8 cellular contexts compared by ENCODE assay signal in genomic region chr2:102301867-102302362, GRCh38. TPM values are rescaled to one million over a fixed set of nuclear protein-coding genes. Genes with fewer than 3 reads are reported as not detected.
DNase-seq lines count a peak whose midpoint lies in the region; ATAC-seq and TF ChIP-seq lines count a peak whose summit lies in the region.

No MANE protein-coding gene starts in this region.

- no peaks in the 10 kb centered on the region for H3K9me3 ChIP-seq in testis

- TF ChIP-seq CTCF in GM06990 (IDR thresholded peaks at IDR 0.05; ENCODE audit: insufficient read depth, low read length, poor library complexity, severe bottlenecking) (peak; percentile 53), testis (IDR thresholded peaks at IDR 0.05) (no peak)

- no peak for TF ChIP-seq POLR2A in testis (IDR thresholded peaks at IDR 0.05)

- no peak overlapping the region for H3K4me3 ChIP-seq in GM06990 (replicated peaks; ENCODE audit: low read depth, low read length)
- H3K4me3 ChIP-seq in testis: no peak overlapping the region

- peak; percentile 36 for DNase-seq in GM06990 (ENCODE audit: extremely low read depth, insufficient read length)
- peak; percentile 79 for DNase-seq in MV-4-11 (lab: John Stamatoyannopoulos, UW)
- peak; percentile 10 for DNase-seq in activated T-cell treated with anti-CD3 and anti-CD28 coated beads for 1 hour (ENCODE audit: low read depth)
- DNase-seq in immature natural killer cell: peak; percentile 38 to 51 (median 48)
- peak; percentile 35 for DNase-seq in testis
- DNase-seq in substantia nigra (lab: John Stamatoyannopoulos, UW): no peak
- no peak for DNase-seq in retina

- no peak overlapping the region for H3K27ac ChIP-seq in testis
- no peak overlapping the region for H3K27ac ChIP-seq in substantia nigra (ENCODE audit: low read depth, low read length, poor library complexity, severe bottlenecking)

- intact Hi-C loops in testis (cut with DNase I; ENCODE audit: low total_unique reads): no loop called here

- H3K4me1 Mint-ChIP-seq in immature natural killer cell: peaks cover 10 to 13% of the 10 kb centered on the region in 2 donors

- H3K36me3 ChIP-seq in GM06990 (ENCODE audit: control insufficient read depth, insufficient read depth, low read length) (no peaks in the 10 kb centered on the region), testis (ENCODE audit: low read depth, missing control alignments) (no peaks in the 10 kb centered on the region)

- H3K4me3 Mint-ChIP-seq in immature natural killer cell: peak overlapping the region; percentile 33 to 69 (median 42)

- no peaks in the 10 kb centered on the region for H3K4me1 ChIP-seq in testis

- no peaks in the 10 kb centered on the region for H3K36me3 Mint-ChIP-seq in immature natural killer cell

- H3K27me3 Mint-ChIP-seq in immature natural killer cell (ENCODE audit: low read depth in 3 of 3): peaks cover 0 to 7% (median 5%) of the 10 kb centered on the region in 3 donors

- peak overlapping the region in 3 of 6 donors; percentile 21 to 36 (median 36) for H3K27ac Mint-ChIP-seq in immature natural killer cell

- ATAC-seq in GM21723 (IDR thresholded peaks at IDR 0.05; ENCODE audit: unreplicated experiment): peak; percentile 99

- H3K27me3 ChIP-seq in GM06990 (replicated peaks; ENCODE audit: control insufficient read depth, insufficient read depth, low read length) (no peaks in the 10 kb centered on the region), testis (no peaks in the 10 kb centered on the region)

- WGBS in testis, 2 donors: 41 to 48% methylated on average over 7 of the region's 7 CpGs

- H3K9me3 Mint-ChIP-seq in immature natural killer cell: no peaks in the 10 kb centered on the region

RNA-seq across cellular contexts. Expression of gene IL1RL1, which starts 9.4 kb away (rescaled TPM):
- polyA plus RNA-seq in immature natural killer cell (1 to 10 TPM in 1 of 3 donors, under 1 TPM in 1, not detected in 1; 0.48 to 1.8 TPM), testis (ENCODE audit: insufficient read depth, low read depth, low replicate concordance) (0.78 TPM)
- 1 to 10 TPM; 1.0 to 5.8 TPM for total RNA-seq in testis

RNA-seq across cellular contexts. Expression of gene IL18R1, which starts 53.7 kb away (rescaled TPM):
- polyA plus RNA-seq in immature natural killer cell (10 to 100 TPM; 32.9 to 49.9 (median 37.4) TPM), testis (ENCODE audit: insufficient read depth, low read depth, low replicate concordance) (1.1 TPM)
- total RNA-seq in testis: 1 to 10 TPM; 1.0 to 2.9 TPM

Comparison
In these comparisons a context has a peak if more than half of its experiments do, and no peak if none do; other contexts are left out.
1. DNase-seq: peak in GM06990 (single experiment), MV-4-11 (single experiment), activated T-cell treated with anti-CD3 and anti-CD28 coated beads for 1 hour (single experiment), immature natural killer cell (3 of 3) and testis (single experiment); none in substantia nigra (0 of 49) and retina (single experiment).
2. RNA of gene IL18R1, which starts 53.7 kb away (polyA plus RNA-seq): 32.9 to 49.9 TPM in immature natural killer cell; 1.1 TPM in testis (single experiment); every median in the first group is over 10 times any median in the second.